ENCODE assay signal across 14 cellular contexts in genomic region chr22:28774378-28774777, GRCh38. TPM values are rescaled to one million over a fixed set of nuclear protein-coding genes. Genes with fewer than 3 reads are reported as not detected.
DNase-seq lines count a peak whose midpoint lies in the region; ATAC-seq and TF ChIP-seq lines count a peak whose summit lies in the region.
"Had no signal": no experiment of that assay in that cellular context is flagged by ENCODE, and none has a peak within 500 bp of the region (broad histone marks: within the 10 kb centered on the region; RNA-seq: fewer than 3 reads in every experiment).

No MANE protein-coding gene starts in this region.

- peaks cover 15% of the 10 kb centered on the region for H4K20me1 ChIP-seq in GM23338 (replicated peaks; ENCODE audit: insufficient read depth)

- H3K9me3 ChIP-seq in CD4-positive, CD25-positive, alpha-beta regulatory T cell (ENCODE audit: control insufficient read depth in 2 of 2, low read length in 2 of 2) = no peaks in the 10 kb centered on the region
- H3K9me3 ChIP-seq: Peyer's patch had no signal

- H3K36me3 ChIP-seq in CD4-positive, CD25-positive, alpha-beta regulatory T cell (ENCODE audit: control insufficient read depth, insufficient read depth, low read length) = peaks cover 14% of the 10 kb centered on the region
- H3K36me3 ChIP-seq in GM23338 (ENCODE audit: insufficient read depth) = 0 out of 2 replicates have a peak, but pooled peaks cover 5% of the 10 kb centered on the region

- H3K27me3 Mint-ChIP-seq in CD4-positive, CD25-positive, alpha-beta regulatory T cell = no peaks in the 10 kb centered on the region
- H3K27me3 Mint-ChIP-seq in GM23338 (ENCODE audit: insufficient read depth, low read depth, poor library complexity) (peaks cover 9% of the 10 kb centered on the region), naive B cell (no peaks in the 10 kb centered on the region)
- no peaks in the 10 kb centered on the region for H3K27me3 Mint-ChIP-seq in activated T-helper 2 cell treated with anti-CD3 and anti-CD28 coated beads, Interferon-gamma antibody, Interleukin-2, Interleukin-4, amounts not matched to agents 10 μg/mL and 5 μg/mL and 100 μg/mL, durations not matched to agents 14 hours and 24 hours and 36 hours (ENCODE audit: low read depth)

- TF ChIP-seq CTCF in GM23338 (conservative IDR thresholded peaks at IDR 0.05; ENCODE audit: low read depth in 2 of 2) (no peak), omental fat pad (IDR thresholded peaks at IDR 0.05) (no peak)

- no peak for DNase-seq in CD4-positive, CD25-positive, alpha-beta regulatory T cell
- DNase-seq in GM23338 (ENCODE audit: low spot score) = no peak
- DNase-seq in activated T-helper 2 cell treated with anti-CD3 and anti-CD28 coated beads, Interferon-gamma antibody, Interleukin-2, Interleukin-4, amounts not matched to agents 10 μg/mL and 5 μg/mL and 100 μg/mL, durations not matched to agents 14 hours and 24 hours and 36 hours (ENCODE audit: low spot score) = no peak
- no peak for DNase-seq in naive B cell
- DNase-seq in omental fat pad (ENCODE audit: low spot score) = no peak
- DNase-seq: dermis blood vessel endothelial cell, foreskin keratinocyte, Kasumi-1, NCI-H2171, occipital lobe, Peyer's patch had no signal

- H3K36me3 Mint-ChIP-seq in CD4-positive, CD25-positive, alpha-beta regulatory T cell = peaks cover 12% of the 10 kb centered on the region
- H3K36me3 Mint-ChIP-seq in GM23338 (ENCODE audit: low read depth) (peaks cover 33% of the 10 kb centered on the region), naive B cell (peaks cover 0 to 7% of the 10 kb centered on the region in 2 donors)
- H3K36me3 Mint-ChIP-seq in activated T-helper 2 cell treated with anti-CD3 and anti-CD28 coated beads, Interferon-gamma antibody, Interleukin-2, Interleukin-4, amounts not matched to agents 10 μg/mL and 5 μg/mL and 100 μg/mL, durations not matched to agents 14 hours and 24 hours and 36 hours (ENCODE audit: low read depth) = peaks cover 42% of the 10 kb centered on the region

- peak overlapping the region; percentile 64 to 97 (median 86) for H3K4me3 Mint-ChIP-seq in CD4-positive, CD25-positive, alpha-beta regulatory T cell
- H3K4me3 Mint-ChIP-seq in GM23338 (peak overlapping the region; percentile 46), naive B cell (peak overlapping the region; percentile 63 to 95 (median 92))
- peak overlapping the region; percentile 52 for H3K4me3 Mint-ChIP-seq in activated T-helper 2 cell treated with anti-CD3 and anti-CD28 coated beads, Interferon-gamma antibody, Interleukin-2, Interleukin-4, amounts not matched to agents 10 μg/mL and 5 μg/mL and 100 μg/mL, durations not matched to agents 14 hours and 24 hours and 36 hours (ENCODE audit: low read depth)

- H3K27ac ChIP-seq in CD4-positive, CD25-positive, alpha-beta regulatory T cell (ENCODE audit: insufficient read depth, low read length, poor library complexity, severe bottlenecking) = no peak overlapping the region
- H3K27ac ChIP-seq in GM23338 (ENCODE audit: low read depth) = 0 out of 2 replicates have a peak overlapping the region, but pooled peaks have one; percentile 50

- peaks cover 29% of the 10 kb centered on the region for H3K4me1 ChIP-seq in CD4-positive, CD25-positive, alpha-beta regulatory T cell (ENCODE audit: control insufficient read depth, insufficient read depth, low read length, poor library complexity, severe bottlenecking)
- H3K4me1 ChIP-seq in GM23338 (ENCODE audit: insufficient read depth) = no peaks in the 10 kb centered on the region
- H3K4me1 ChIP-seq: foreskin keratinocyte had no signal

- no peaks in the 10 kb centered on the region for H3K27me3 ChIP-seq in CD4-positive, CD25-positive, alpha-beta regulatory T cell (ENCODE audit: control insufficient read depth, insufficient read depth, low read length)
- H3K27me3 ChIP-seq in GM23338 (ENCODE audit: insufficient read depth) = no peaks in the 10 kb centered on the region
- H3K27me3 ChIP-seq: foreskin keratinocyte, Peyer's patch had no signal

- H3K4me2 ChIP-seq in GM23338 = no peak overlapping the region

- H3F3A ChIP-seq in GM23338 (replicated peaks; ENCODE audit: low read depth) = no peaks in the 10 kb centered on the region

- peaks cover 12 to 57% (median 28%) of the 10 kb centered on the region in 4 donors for H3K4me1 Mint-ChIP-seq in CD4-positive, CD25-positive, alpha-beta regulatory T cell
- H3K4me1 Mint-ChIP-seq in GM23338 = peaks cover 5% of the 10 kb centered on the region
- H3K4me1 Mint-ChIP-seq in activated T-helper 2 cell treated with anti-CD3 and anti-CD28 coated beads, Interferon-gamma antibody, Interleukin-2, Interleukin-4, amounts not matched to agents 10 μg/mL and 5 μg/mL and 100 μg/mL, durations not matched to agents 14 hours and 24 hours and 36 hours (ENCODE audit: low read depth) = peaks cover 21% of the 10 kb centered on the region
- peaks cover 17 to 49% (median 31%) of the 10 kb centered on the region in 3 donors for H3K4me1 Mint-ChIP-seq in naive B cell

- no peaks in the 10 kb centered on the region for H3K9me2 ChIP-seq in GM23338 (ENCODE audit: insufficient read depth)

- no peak overlapping the region for H2AFZ ChIP-seq in GM23338

- peaks cover 62% of the 10 kb centered on the region for H3K79me2 ChIP-seq in GM23338 (replicated peaks; ENCODE audit: insufficient read depth)

- H3K9me3 Mint-ChIP-seq in CD4-positive, CD25-positive, alpha-beta regulatory T cell = no peaks in the 10 kb centered on the region
- H3K9me3 Mint-ChIP-seq in GM23338 (peaks cover 2% of the 10 kb centered on the region; the same call in 1 of the 3 replicates), naive B cell (peaks cover 0 to 2% (median 0%) of the 10 kb centered on the region in 7 donors)
- H3K9me3 Mint-ChIP-seq in activated T-helper 2 cell treated with anti-CD3 and anti-CD28 coated beads, Interferon-gamma antibody, Interleukin-2, Interleukin-4, amounts not matched to agents 10 μg/mL and 5 μg/mL and 100 μg/mL, durations not matched to agents 14 hours and 24 hours and 36 hours = no peaks in the 10 kb centered on the region

- H3K4me3 ChIP-seq in CD4-positive, CD25-positive, alpha-beta regulatory T cell (ENCODE audit: low read depth, low read length) = peak overlapping the region; percentile 4
- no peak overlapping the region for H3K4me3 ChIP-seq in GM23338

- intact Hi-C loops in activated T-helper 2 cell treated with anti-CD3 and anti-CD28 coated beads, Interferon-gamma antibody, Interleukin-2, Interleukin-4, amounts not matched to agents 10 μg/mL and 5 μg/mL and 100 μg/mL, durations not matched to agents 14 hours and 24 hours and 36 hours (cut with micrococcal nuclease) = no loop called here

- no peak for ATAC-seq in CD4-positive, CD25-positive, alpha-beta regulatory T cell (ENCODE audit: low read depth in 2 of 2)
- ATAC-seq in GM23338 (no peak), naive B cell (ENCODE audit: low read depth in 2 of 2) (no peak), HG02588 (IDR thresholded peaks at IDR 0.05; ENCODE audit: unreplicated experiment) (no peak), omental fat pad (ENCODE audit: low FRiP score) (no peak), HG02852 (IDR thresholded peaks at IDR 0.05; ENCODE audit: unreplicated experiment) (no peak), GM21717 (IDR thresholded peaks at IDR 0.05; ENCODE audit: unreplicated experiment) (no peak)
- ATAC-seq: foreskin keratinocyte had no signal

- H3K27ac Mint-ChIP-seq in CD4-positive, CD25-positive, alpha-beta regulatory T cell = peak overlapping the region in 2 of 3 donors; percentile 26 to 87
- H3K27ac Mint-ChIP-seq in GM23338 = no peak overlapping the region
- H3K27ac Mint-ChIP-seq in activated T-helper 2 cell treated with anti-CD3 and anti-CD28 coated beads, Interferon-gamma antibody, Interleukin-2, Interleukin-4, amounts not matched to agents 10 μg/mL and 5 μg/mL and 100 μg/mL, durations not matched to agents 14 hours and 24 hours and 36 hours = no peak overlapping the region
- peak overlapping the region in 4 of 6 donors; percentile 49 to 79 (median 54) for H3K27ac Mint-ChIP-seq in naive B cell

RNA-seq across cellular contexts. Expression of gene CCDC117, which starts 1.9 kb away (rescaled TPM):
- total RNA-seq in CD4-positive, CD25-positive, alpha-beta regulatory T cell = 25.2 TPM
- 10 to 100 TPM; 14.7 to 20.3 (median 15.9) TPM for polyA plus RNA-seq in CD4-positive, CD25-positive, alpha-beta regulatory T cell
- total RNA-seq in GM23338 (2014; rRNA removed; shearing (Covaris generic)) = 54.1 and 59.5 TPM in 2 replicates
- polyA plus RNA-seq in GM23338 (2016; fragmentation: Nextera tagmentation; extraction: Ambion mirVana) = 23.9 and 24.0 TPM in 2 replicates
- total RNA-seq in activated T-helper 2 cell treated with anti-CD3 and anti-CD28 coated beads, Interferon-gamma antibody, Interleukin-2, Interleukin-4, amounts not matched to agents 10 μg/mL and 5 μg/mL and 100 μg/mL, durations not matched to agents 14 hours and 24 hours and 36 hours = 33.9 and 38.6 TPM in 2 replicates
- 10 to 100 TPM in 5 of 6 donors, 1 to 10 TPM in 1; 9.9 to 30.0 (median 19.5) TPM for polyA plus RNA-seq in naive B cell (ENCODE audit: low read depth in 6 of 6)
- 10 to 100 TPM; 10.1 to 22.9 (median 18.2) TPM for total RNA-seq in omental fat pad

RNA-seq across cellular contexts. Expression of gene XBP1, which starts 26.0 kb away (rescaled TPM):
- 139 TPM for total RNA-seq in CD4-positive, CD25-positive, alpha-beta regulatory T cell
- 100 to 1,000 TPM; 127 to 218 (median 158) TPM for polyA plus RNA-seq in CD4-positive, CD25-positive, alpha-beta regulatory T cell
- total RNA-seq in GM23338 (2014; rRNA removed; shearing (Covaris generic)) = 163 and 195 TPM in 2 replicates
- polyA plus RNA-seq in GM23338 (2016; fragmentation: Nextera tagmentation; extraction: Ambion mirVana) = 90.0 and 95.1 TPM in 2 replicates
- 146 and 152 TPM in 2 replicates for total RNA-seq in activated T-helper 2 cell treated with anti-CD3 and anti-CD28 coated beads, Interferon-gamma antibody, Interleukin-2, Interleukin-4, amounts not matched to agents 10 μg/mL and 5 μg/mL and 100 μg/mL, durations not matched to agents 14 hours and 24 hours and 36 hours
- 100 to 1,000 TPM in 1 of 6 donors, 10 to 100 TPM in 5; 64.0 to 138 (median 75.1) TPM for polyA plus RNA-seq in naive B cell (ENCODE audit: low read depth in 6 of 6)
- 100 to 1,000 TPM; 208 to 343 (median 245) TPM for total RNA-seq in omental fat pad

RNA-seq across cellular contexts. Expression of gene HSCB, which starts 32.5 kb away (rescaled TPM):
- 4.9 TPM for total RNA-seq in CD4-positive, CD25-positive, alpha-beta regulatory T cell
- polyA plus RNA-seq in CD4-positive, CD25-positive, alpha-beta regulatory T cell = 10 to 100 TPM in 2 of 4 donors, 1 to 10 TPM in 2; 8.7 to 12.0 (median 10.7) TPM
- 17.7 and 18.6 TPM in 2 replicates for total RNA-seq in GM23338 (2014; rRNA removed; shearing (Covaris generic))
- 28.4 and 30.9 TPM in 2 replicates for polyA plus RNA-seq in GM23338 (2016; fragmentation: Nextera tagmentation; extraction: Ambion mirVana)
- total RNA-seq in activated T-helper 2 cell treated with anti-CD3 and anti-CD28 coated beads, Interferon-gamma antibody, Interleukin-2, Interleukin-4, amounts not matched to agents 10 μg/mL and 5 μg/mL and 100 μg/mL, durations not matched to agents 14 hours and 24 hours and 36 hours = 14.1 and 14.6 TPM in 2 replicates
- 10 to 100 TPM; 14.7 to 23.6 (median 15.7) TPM for polyA plus RNA-seq in naive B cell (ENCODE audit: low read depth in 6 of 6)
- total RNA-seq in omental fat pad = 10 to 100 TPM in 3 of 4 donors, 1 to 10 TPM in 1; 9.5 to 21.0 (median 14.8) TPM

RNA-seq across cellular contexts. Expression of gene CHEK2, which starts 32.8 kb away (rescaled TPM):
- total RNA-seq in CD4-positive, CD25-positive, alpha-beta regulatory T cell = 8.9 TPM
- 10 to 100 TPM in 2 of 4 donors, 1 to 10 TPM in 2; 6.9 to 11.8 (median 9.2) TPM for polyA plus RNA-seq in CD4-positive, CD25-positive, alpha-beta regulatory T cell
- total RNA-seq in GM23338 (2014; rRNA removed; shearing (Covaris generic)) = 100 and 121 TPM in 2 replicates
- polyA plus RNA-seq in GM23338 (2016; fragmentation: Nextera tagmentation; extraction: Ambion mirVana) (80.0 and 86.0 TPM in 2 replicates), naive B cell (ENCODE audit: low read depth in 6 of 6) (10 to 100 TPM; 16.0 to 75.9 (median 21.9) TPM)
- total RNA-seq in activated T-helper 2 cell treated with anti-CD3 and anti-CD28 coated beads, Interferon-gamma antibody, Interleukin-2, Interleukin-4, amounts not matched to agents 10 μg/mL and 5 μg/mL and 100 μg/mL, durations not matched to agents 14 hours and 24 hours and 36 hours = 33.7 and 33.8 TPM in 2 replicates
- 1 to 10 TPM; 2.9 to 7.4 (median 4.7) TPM for total RNA-seq in omental fat pad

Comparison
In these comparisons a context has a peak if more than half of its experiments do, and no peak if none do; other contexts are left out.
1. H3K27ac Mint-ChIP-seq: peak in CD4-positive, CD25-positive, alpha-beta regulatory T cell (2 of 3) and naive B cell (4 of 6); none in GM23338 (single experiment) and activated T-helper 2 cell treated with anti-CD3 and anti-CD28 coated beads, Interferon-gamma antibody, Interleukin-2, Interleukin-4, amounts not matched to agents 10 μg/mL and 5 μg/mL and 100 μg/mL, durations not matched to agents 14 hours and 24 hours and 36 hours (single experiment).
2. Peak in every context shown above with its lines, with median percentiles within 50 percentile points of each other: H3K4me3 Mint-ChIP-seq.